In genomic region chr11:96055706-96056387, GRCh38 we compare ENCODE assay signal across 8 cellular contexts.
A peak's percentile ranks its signal among the peaks of the same experiment; 100 is the strongest.
DNase-seq lines count a peak whose midpoint lies in the region; ATAC-seq and TF ChIP-seq lines count a peak whose summit lies in the region.

No MANE protein-coding gene starts in this region.

- H3K27ac Mint-ChIP-seq in stimulated activated naive CD8-positive, alpha-beta T cell treated with anti-CD3 and anti-CD28 coated beads, Interleukin-15, Interleukin-2, amounts not matched to agents 100 ng/mL and 50 ng/mL, for 24 hours, result peak overlapping the region; percentile 68

- H3K27me3 Mint-ChIP-seq in activated T-cell treated with anti-CD3 and anti-CD28 coated beads, Interleukin-2, amount 50 U/mL, for 4 hours (ENCODE audit: low read depth), result no peaks in the 10 kb centered on the region
- no peaks in the 10 kb centered on the region for H3K27me3 Mint-ChIP-seq in stimulated activated naive CD8-positive, alpha-beta T cell treated with anti-CD3 and anti-CD28 coated beads, Interleukin-15, Interleukin-2, amounts not matched to agents 100 ng/mL and 50 ng/mL, for 24 hours

- CTCF ChIA-PET in GM10248 (lab: Yijun Ruan, JAX), result interaction anchor here (0.7 to 4.9 kb wide), 24 partner anchors 9 to 339 kb away, joined by 3 to 31 read pairs (median 4); partner anchors contain the start of genes CCDC82, JRKL and MAML2

- H3K4me1 Mint-ChIP-seq in activated T-cell treated with anti-CD3 and anti-CD28 coated beads, Interleukin-2, amount 50 U/mL, for 4 hours (ENCODE audit: low read depth), result peaks cover 68% of the 10 kb centered on the region
- H3K4me1 Mint-ChIP-seq in stimulated activated naive CD8-positive, alpha-beta T cell treated with anti-CD3 and anti-CD28 coated beads, Interleukin-15, Interleukin-2, amounts not matched to agents 100 ng/mL and 50 ng/mL, for 24 hours (ENCODE audit: low read depth), result peaks cover 77% of the 10 kb centered on the region

- H3K4me3 Mint-ChIP-seq in activated T-cell treated with anti-CD3 and anti-CD28 coated beads, Interleukin-2, amount 50 U/mL, for 4 hours, result no peak overlapping the region
- no peak overlapping the region for H3K4me3 Mint-ChIP-seq in stimulated activated naive CD8-positive, alpha-beta T cell treated with anti-CD3 and anti-CD28 coated beads, Interleukin-15, Interleukin-2, amounts not matched to agents 100 ng/mL and 50 ng/mL, for 24 hours

- no peak for TF ChIP-seq CTCF in GM10248 (IDR thresholded peaks at IDR 0.05; ENCODE audit: control extremely low read depth, extremely low read depth, low read depth, missing control alignments)

- peaks cover 35% of the 10 kb centered on the region for H3K36me3 Mint-ChIP-seq in activated T-cell treated with anti-CD3 and anti-CD28 coated beads, Interleukin-2, amount 50 U/mL, for 4 hours (ENCODE audit: insufficient read depth)
- peaks cover 56% of the 10 kb centered on the region for H3K36me3 Mint-ChIP-seq in stimulated activated naive CD8-positive, alpha-beta T cell treated with anti-CD3 and anti-CD28 coated beads, Interleukin-15, Interleukin-2, amounts not matched to agents 100 ng/mL and 50 ng/mL, for 24 hours (ENCODE audit: low read depth)

- peak; percentile 41 to 58 for ATAC-seq in activated T-cell treated with anti-CD3 and anti-CD28 coated beads, Interleukin-2, amount 50 U/mL, for 4 hours

- DNase-seq in NCI-H82 (lab: John Stamatoyannopoulos, UW), result peak; percentile 44
- no peak for DNase-seq in NCI-H82 treated with DMSO at 0.1 percent for 48 hours (lab: John Stamatoyannopoulos, UW; ENCODE audit: unreplicated experiment)
- DNase-seq in activated T-cell treated with anti-CD3 and anti-CD28 coated beads, Interleukin-2, amount 50 U/mL, for 4 hours, result peak; percentile 49
- peak; percentile 33 for DNase-seq in iPS DF 19.7 (ENCODE audit: low read depth, low spot score)
- DNase-seq in NCI-H1417 treated with DMSO at 0.1 percent for 48 hours (lab: John Stamatoyannopoulos, UW), result no peak
- DNase-seq in GM10248 (ENCODE audit: extremely low spot score), result no peak
- no peak for DNase-seq in DMS53 treated with DMSO at 0.1 percent for 48 hours (lab: John Stamatoyannopoulos, UW; ENCODE audit: unreplicated experiment)

- POLR2A ChIA-PET in GM10248 (lab: Yijun Ruan, JAX), result no interaction called here

- H3K9me3 Mint-ChIP-seq in activated T-cell treated with anti-CD3 and anti-CD28 coated beads, Interleukin-2, amount 50 U/mL, for 4 hours, result no peaks in the 10 kb centered on the region
- H3K9me3 Mint-ChIP-seq in stimulated activated naive CD8-positive, alpha-beta T cell treated with anti-CD3 and anti-CD28 coated beads, Interleukin-15, Interleukin-2, amounts not matched to agents 100 ng/mL and 50 ng/mL, for 24 hours, result peaks cover 5% of the 10 kb centered on the region

Comparison
In these comparisons a context has a peak if more than half of its experiments do, and no peak if none do; other contexts are left out.
1. DNase-seq: peak in NCI-H82 (single experiment), activated T-cell treated with anti-CD3 and anti-CD28 coated beads, Interleukin-2, amount 50 U/mL, for 4 hours (single experiment) and iPS DF 19.7 (single experiment); none in NCI-H82 treated with DMSO at 0.1 percent for 48 hours (single experiment), NCI-H1417 treated with DMSO at 0.1 percent for 48 hours (single experiment), GM10248 (single experiment) and DMS53 treated with DMSO at 0.1 percent for 48 hours (single experiment).